ENCODE assay signal across 1 cellular context in genomic region chr12:54158581-54158980, GRCh38.
TF ChIP-seq lines count a peak whose summit lies in the region.

No MANE protein-coding gene starts in this region.

TF ChIP-seq in H1, 55 proteins besides CTCF, POLR2A, EP300 and RAD21:
- TF ChIP-seq BACH1 (IDR thresholded peaks at IDR 0.05; ENCODE audit: low read length) (no peak), MAFK (IDR thresholded peaks at IDR 0.05; ENCODE audit: low read depth, low read length) (no peak)
